Comparison of ENCODE assay signal across 21 cellular contexts in genomic region chr11:34975482-34975881, GRCh38. TPM values are rescaled to one million over a fixed set of nuclear protein-coding genes. Genes with fewer than 3 reads are reported as not detected.
DNase-seq lines count a peak whose midpoint lies in the region; ATAC-seq, FAIRE-seq and TF ChIP-seq lines count a peak whose summit lies in the region.
"Had no signal": no experiment of that assay in that cellular context is flagged by ENCODE, and none has a peak within 500 bp of the region (broad histone marks: within the 10 kb centered on the region; RNA-seq: fewer than 3 reads in every experiment).

No MANE protein-coding gene starts in this region.

- CTCF ChIA-PET in A549 (lab: Yijun Ruan, JAX) (interaction anchor here (0.8 to 1.0 kb wide), 2 partner anchors 11 to 53 kb away, joined by 3 to 4 read pairs; no protein-coding TSS in a partner anchor), HCT116 (lab: Charles Lee) (no interaction called here), WTC11 (lab: Charles Lee) (no interaction called here)

- peak overlapping the region; percentile 62 for H3K4me2 ChIP-seq in A549
- peak overlapping the region; percentile 9; the same call in 1 of the 2 replicates for H3K4me2 ChIP-seq in HCT116 (ENCODE audit: low read length)

- H3K9me2 ChIP-seq in HCT116 (ENCODE audit: insufficient read depth), result no peaks in the 10 kb centered on the region

- no peak overlapping the region for H3K9ac ChIP-seq in HCT116 (ENCODE audit: low read length)

- DNase-seq in A549 (ENCODE audit: low read depth in 1 of 2, low spot score in 1 of 2), result peak in 1 of 2 experiments; percentile 14
- no peak for DNase-seq in HCT116 (ENCODE audit: low read depth, low spot score)
- DNase-seq in WTC11 (ENCODE audit: low spot score), result no peak
- DNase-seq in right lobe of liver, result no peak
- no peak for DNase-seq in activated naive CD4-positive, alpha-beta T cell (lab: John Stamatoyannopoulos, UW)
- no peak for DNase-seq in RKO (ENCODE audit: low spot score)
- DNase-seq in activated gamma-delta T cell treated with Interleukin-2 at 50 U/mL for 16 hours, result no peak
- DNase-seq: activated B cell treated with CpG ODN at 0.5 μM for 24 hours; activated CD8-positive, alpha-beta T cell treated with anti-CD3 and anti-CD28 coated beads, Interleukin-2, amount 10 ng/mL, durations not matched to agents 7 days and 5 days; activated T-cell treated with anti-CD3 and anti-CD28 coated beads, Interleukin-2, amount 50 U/mL, for 4 hours; CD4-positive, alpha-beta T cell; colonic mucosa; DMS79; gastrocnemius medialis; MG63; NCI-H446; SJCRH30 had no signal

- H3K27ac ChIP-seq in A549, result peak overlapping the region; percentile 54 to 86
- no peak overlapping the region for H3K27ac ChIP-seq in HCT116 (ENCODE audit: low read depth, low read length)
- peak overlapping the region in 1 of 3 donors; percentile 31 for H3K27ac ChIP-seq in right lobe of liver
- H3K27ac ChIP-seq: colonic mucosa, gastrocnemius medialis, SJCRH30, suprapubic skin had no signal

- no peaks in the 10 kb centered on the region for H3K9me3 ChIP-seq in A549
- no peaks in the 10 kb centered on the region for H3K9me3 ChIP-seq in HCT116 (ENCODE audit: control insufficient read depth in 1 of 2, insufficient read depth in 1 of 2, low read depth in 1 of 2, low read length in 2 of 2)
- H3K9me3 ChIP-seq in right lobe of liver, result no peaks in the 10 kb centered on the region
- H3K9me3 ChIP-seq: colonic mucosa, gastrocnemius medialis, HAP-1, SJCRH30, suprapubic skin had no signal

- POLR2A ChIA-PET in A549 (lab: Yijun Ruan, JAX), result no interaction called here
- POLR2A ChIA-PET in HCT116 (lab: Charles Lee), result no interaction called here
- POLR2A ChIA-PET in WTC11 (lab: Charles Lee), result no interaction called here

- H3K36me3 ChIP-seq in HCT116 (ENCODE audit: control insufficient read depth in 1 of 2, insufficient read depth in 2 of 2, low read length in 2 of 2) (no peaks in the 10 kb centered on the region; a peak in 1 of 4 replicates), right lobe of liver (peaks cover 0 to 3% (median 0%) of the 10 kb centered on the region in 4 donors)
- H3K36me3 ChIP-seq: colonic mucosa had no signal

- H2AFZ ChIP-seq in HCT116 (ENCODE audit: low read depth, low read length, poor library complexity, severe bottlenecking), result no peak overlapping the region

- H3K4me1 ChIP-seq in A549 (peaks cover 45% of the 10 kb centered on the region), HCT116 (ENCODE audit: control insufficient read depth in 1 of 2, insufficient read depth in 2 of 2, low read length in 2 of 2) (peaks cover 18 to 46% of the 10 kb centered on the region in 2 experiments), right lobe of liver (peaks cover 0 to 4% (median 0%) of the 10 kb centered on the region in 4 donors)
- H3K4me1 ChIP-seq: colonic mucosa had no signal

- BruUV-seq in HCT116 (replicated peaks; lab: Mats Ljungman, UMichigan), result no TSS peak

- WGBS in A549 (ENCODE audit: missing lambda C conversion rate), result 11% methylated on average over 3 of the region's 3 CpGs
- 31% methylated on average over 3 of the region's 3 CpGs for WGBS in right lobe of liver (ENCODE audit: insufficient coverage, low coverage, low lambda C conversion rate, missing lambda C conversion rate)

- TF ChIP-seq POLR2A in A549 (IDR thresholded peaks at IDR 0.05; ENCODE audit: low read length) (no peak), HCT116 (IDR thresholded peaks at IDR 0.05; ENCODE audit: borderline replicate concordance, extremely low read depth, insufficient read depth, insufficient read length) (no peak), right lobe of liver (IDR thresholded peaks at IDR 0.05) (no peak)

- H3K27me3 ChIP-seq in HCT116 (ENCODE audit: insufficient read depth, low read length), result no peaks in the 10 kb centered on the region
- H3K27me3 ChIP-seq in right lobe of liver, result no peaks in the 10 kb centered on the region
- H3K27me3 ChIP-seq: colonic mucosa, gastrocnemius medialis, MG63, SJCRH30, suprapubic skin had no signal

- H4K20me1 ChIP-seq in HCT116 (ENCODE audit: insufficient read depth), result no peaks in the 10 kb centered on the region

- TF ChIP-seq RAD21 in A549 (conservative IDR thresholded peaks at IDR 0.05 in 1 of 2, IDR thresholded peaks at IDR 0.05 in 1 of 2) (no peak), HCT116 (IDR thresholded peaks at IDR 0.05; ENCODE audit: low read depth) (no peak)

- peaks cover 2% of the 10 kb centered on the region for H3K9me3 Mint-ChIP-seq in WTC11
- H3K9me3 Mint-ChIP-seq: activated T-cell treated with anti-CD3 and anti-CD28 coated beads, Interleukin-2, amount 50 U/mL, for 4 hours had no signal

- H3K4me3 ChIP-seq in A549 (no peak overlapping the region), HCT116 (replicated peaks in 1 of 2; ENCODE audit: low read depth in 1 of 2, low read length in 2 of 2) (no peak overlapping the region), right lobe of liver (peak overlapping the region in 1 of 3 donors; percentile 4)
- H3K4me3 ChIP-seq: colonic mucosa, gastrocnemius medialis, HAP-1, MG63, SJCRH30, suprapubic skin had no signal

- ATAC-seq in A549 (0 out of 6 replicates have a peak, but pooled peaks of 1 of the 2 experiments have one; percentile 32), HCT116 (no peak), WTC11 (no peak), right lobe of liver (peak; percentile 72 to 97 (median 92)), GM21717 (IDR thresholded peaks at IDR 0.05; ENCODE audit: unreplicated experiment) (no peak)
- ATAC-seq: activated CD8-positive, alpha-beta T cell treated with anti-CD3 and anti-CD28 coated beads, Interleukin-2, amount 10 ng/mL, durations not matched to agents 7 days and 5 days; activated naive CD4-positive, alpha-beta T cell treated with anti-CD3 and anti-CD28 coated beads, Interleukin-2, amount 50 U/mL, for 72 hours; activated T-cell treated with anti-CD3 and anti-CD28 coated beads, Interleukin-2, amount 50 U/mL, for 4 hours; gastrocnemius medialis had no signal

- H3K36me3 Mint-ChIP-seq in WTC11, result peaks cover 28% of the 10 kb centered on the region

- H3K27me3 Mint-ChIP-seq in WTC11 (ENCODE audit: low read depth), result no peaks in the 10 kb centered on the region
- H3K27me3 Mint-ChIP-seq: activated B cell treated with CpG ODN at 0.5 μM for 24 hours; CD4-positive, alpha-beta T cell had no signal

- TF ChIP-seq CTCF in A549 (IDR thresholded peaks at IDR 0.05), result no peak
- no peak for TF ChIP-seq CTCF in HCT116 (IDR thresholded peaks at IDR 0.05 in 2 of 3, conservative IDR thresholded peaks at IDR 0.05 in 1 of 3; ENCODE audit: borderline replicate concordance in 1 of 3, insufficient read depth in 1 of 3, low read depth in 2 of 3, low read length in 2 of 3)
- TF ChIP-seq CTCF in WTC11 (IDR thresholded peaks at IDR 0.05), result no peak
- no peak for TF ChIP-seq CTCF in right lobe of liver (IDR thresholded peaks at IDR 0.05)

- no peaks in the 10 kb centered on the region for H3K79me2 ChIP-seq in HCT116 (ENCODE audit: insufficient read depth, low read length)

- intact Hi-C loops in HCT116 (cut with micrococcal nuclease), result no loop called here
- intact Hi-C loops in right lobe of liver (cut with DNase I), result no loop called here

- RAD21 ChIA-PET in HCT116 (lab: Charles Lee; ENCODE audit: low non-redundant PET in 1 of 2, low total read pairs in 2 of 2, uncharacterized antibody in 2 of 2, unreplicated experiment in 2 of 2), result interaction anchor here in 1 of 2 experiments (0.5 kb wide), 1 partner anchor 415 kb away, joined by 3 read pairs; no protein-coding TSS in a partner anchor

- FAIRE-seq in A549 (lab: Jason Lieb, UNC), result no peak

- peaks cover 14% of the 10 kb centered on the region for H3K4me1 Mint-ChIP-seq in WTC11
- H3K4me1 Mint-ChIP-seq: activated B cell treated with CpG ODN at 0.5 μM for 24 hours had no signal

- H3K4me3 Mint-ChIP-seq in WTC11, result no peak overlapping the region
- H3K4me3 Mint-ChIP-seq: activated B cell treated with CpG ODN at 0.5 μM for 24 hours; activated CD8-positive, alpha-beta T cell treated with anti-CD3 and anti-CD28 coated beads, Interleukin-2, amount 10 ng/mL, durations not matched to agents 7 days and 5 days; activated T-cell treated with anti-CD3 and anti-CD28 coated beads, Interleukin-2, amount 50 U/mL, for 4 hours; CD4-positive, alpha-beta T cell had no signal

- H3K27ac Mint-ChIP-seq in WTC11, result peak overlapping the region; percentile 61
- H3K27ac Mint-ChIP-seq: activated B cell treated with CpG ODN at 0.5 μM for 24 hours; activated CD8-positive, alpha-beta T cell treated with anti-CD3 and anti-CD28 coated beads, Interleukin-2, amount 10 ng/mL, durations not matched to agents 7 days and 5 days; activated naive CD4-positive, alpha-beta T cell treated with anti-CD3 and anti-CD28 coated beads, Interleukin-2, amount 50 U/mL, for 72 hours; CD4-positive, alpha-beta T cell had no signal

- no peak for TF ChIP-seq EP300 in A549 (IDR thresholded peaks at IDR 0.05)

TF ChIP-seq in A549, 52 proteins besides CTCF, POLR2A, EP300 and RAD21 (continues in another document):
- TF ChIP-seq ESRRA (IDR thresholded peaks at IDR 0.05; ENCODE audit: borderline replicate concordance, low read length), result no peak

TF ChIP-seq in HCT116, 20 proteins besides CTCF, POLR2A, EP300 and RAD21 (continues in another document):
- no peak for TF ChIP-seq ELF1 (IDR thresholded peaks at IDR 0.05; ENCODE audit: borderline replicate concordance, low read depth)
- no peak for TF ChIP-seq JUND (IDR thresholded peaks at IDR 0.05)
- TF ChIP-seq ZNF274 (IDR thresholded peaks at IDR 0.05; ENCODE audit: low read depth, low read length), result no peak

RNA-seq across cellular contexts. Expression of gene PDHX, which starts 59.1 kb away (rescaled TPM):
- polyA plus RNA-seq in A549 (2011; rRNA removed) (51.4 and 87.4 TPM in 2 replicates), A549 (2017; fragmentation: RNase III; extraction: RNeasy Plus Mini Kit Qiagen cat#74134 plus additional on column Dnase treatment) (45.8 to 46.5 TPM (median 46.1 TPM) in 3 replicates)
- polyA plus RNA-seq in A549 (2012; cell fraction: cytosol; rRNA removed), result 20.3 and 22.1 TPM in 2 replicates
- 10.4 and 14.6 TPM in 2 replicates for polyA plus RNA-seq in A549 (2012; cell fraction: nucleus; rRNA removed)
- polyA minus RNA-seq in A549 (2011; rRNA and poly(A)+ RNA removed), result 31.0 and 39.8 TPM in 2 replicates
- total RNA-seq in HCT116 (2021; ENCODE audit: unreplicated experiment) (36.6 TPM), WTC11 (2021) (39.1 to 43.4 TPM (median 40.9 TPM) in 3 replicates), right lobe of liver (10 to 100 TPM; 21.3 to 31.3 (median 28.8) TPM)
- 14.7 and 19.1 TPM in 2 replicates for polyA plus RNA-seq in HCT116 (2012)

RNA-seq across cellular contexts. Expression of gene APIP, which starts 59.3 kb away (rescaled TPM):
- polyA plus RNA-seq in A549 (2011; rRNA removed) (35.1 and 55.6 TPM in 2 replicates), A549 (2017; fragmentation: RNase III; extraction: RNeasy Plus Mini Kit Qiagen cat#74134 plus additional on column Dnase treatment) (36.1 to 42.4 TPM (median 38.6 TPM) in 3 replicates)
- polyA plus RNA-seq in A549 (2012; cell fraction: cytosol; rRNA removed), result 14.2 and 19.1 TPM in 2 replicates
- polyA plus RNA-seq in A549 (2012; cell fraction: nucleus; rRNA removed), result 5.3 and 9.0 TPM in 2 replicates
- polyA minus RNA-seq in A549 (2011; rRNA and poly(A)+ RNA removed), result 5.2 and 6.3 TPM in 2 replicates
- total RNA-seq in HCT116 (2021; ENCODE audit: unreplicated experiment) (41.2 TPM), WTC11 (2021) (24.3 to 26.9 TPM (median 25.9 TPM) in 3 replicates), right lobe of liver (10 to 100 TPM in 5 of 6 experiments, 1 to 10 TPM in 1; 9.4 to 19.7 (median 14.5) TPM)
- 13.6 and 20.5 TPM in 2 replicates for polyA plus RNA-seq in HCT116 (2012)

Comparison
In these comparisons a context has a peak if more than half of its experiments do, and no peak if none do; other contexts are left out.
1. ATAC-seq: peak in right lobe of liver (4 of 4); none in HCT116 (single experiment), WTC11 (single experiment) and GM21717 (single experiment).